Comparison of ENCODE assay signal across 11 cellular contexts in the genomic region with DNA sequence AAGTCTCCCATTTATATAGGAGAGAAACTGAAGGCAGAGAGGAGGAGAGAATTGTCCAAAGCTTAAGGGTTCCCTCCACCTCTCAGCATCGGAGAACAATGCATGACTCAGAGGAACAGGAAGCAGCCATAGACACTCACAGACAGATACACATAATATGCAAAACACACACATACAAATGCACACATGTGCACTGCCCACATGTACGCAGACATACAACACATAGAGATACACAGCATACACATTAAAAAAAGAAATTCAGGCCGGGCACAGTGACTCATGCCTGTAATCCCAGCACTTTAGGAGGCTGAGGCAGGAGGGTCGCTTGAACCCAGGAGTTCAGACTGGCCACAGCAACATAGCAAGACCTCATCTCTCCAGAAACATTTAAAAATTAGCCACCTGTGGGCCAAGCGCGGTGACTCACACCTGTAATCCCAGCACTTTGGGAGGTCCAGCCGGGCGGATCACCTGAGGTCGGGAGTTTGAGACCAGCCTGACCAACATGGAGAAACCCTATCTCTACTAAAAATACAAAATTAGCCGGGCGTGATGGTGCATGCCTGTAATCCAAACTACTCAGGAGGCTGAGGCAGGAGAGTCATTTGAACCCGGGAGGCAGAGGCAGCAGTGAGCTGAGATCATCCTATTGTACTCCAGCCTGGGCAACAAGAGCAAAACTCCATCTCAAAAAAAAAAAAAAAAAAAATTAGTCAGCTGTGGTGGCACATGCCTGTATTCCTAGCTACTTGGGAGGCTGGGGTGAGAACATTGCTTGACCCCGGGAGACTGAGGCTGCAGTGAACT. TPM values are rescaled to one million over a fixed set of nuclear protein-coding genes. Genes with fewer than 3 reads are reported as not detected.
DNase-seq lines count a peak whose midpoint lies in the region; TF ChIP-seq lines count a peak whose summit lies in the region.
"Had no signal": no experiment of that assay in that cellular context is flagged by ENCODE, and none has a peak within 500 bp of the region (broad histone marks: within the 10 kb centered on the region; RNA-seq: fewer than 3 reads in every experiment).

No MANE protein-coding gene starts in this region.

- DNase-seq in MCF 10A (ENCODE audit: unreplicated experiment): peak; percentile 41
- no peak for DNase-seq in breast epithelium (ENCODE audit: low spot score in 2 of 2)
- DNase-seq in OCI-LY7 (ENCODE audit: low spot score): peak; percentile 56
- peak; percentile 63 for DNase-seq in epithelial cell of esophagus (ENCODE audit: low read depth)
- DNase-seq in NCI-H524 treated with DMSO at 0.1 percent for 48 hours (lab: John Stamatoyannopoulos, UW): no peak
- DNase-seq in NCI-H1694 (lab: John Stamatoyannopoulos, UW): no peak
- no peak for DNase-seq in cortex of kidney (lab: John Stamatoyannopoulos, UW)
- no peak for DNase-seq in NCI-H446 (lab: John Stamatoyannopoulos, UW)
- DNase-seq: activated CD4-positive, alpha-beta T cell treated with anti-CD3 and anti-CD28 coated beads, Interleukin-2, amount 50 U/mL, for 1 hour; NCI-H1092 treated with DMSO at 0.1 percent for 48 hours; RPMI8226 had no signal

- peaks cover 6% of the 10 kb centered on the region for H3K36me3 Mint-ChIP-seq in MCF 10A (ENCODE audit: insufficient read depth, unreplicated experiment)

- BruUV-seq in MCF 10A (replicated peaks; lab: Mats Ljungman, UMichigan) (no TSS peak), OCI-LY7 (replicated peaks; lab: Mats Ljungman, UMichigan) (no TSS peak)

- POLR2A ChIA-PET in MCF 10A (lab: Yijun Ruan, JAX): interaction anchor here (1.2 to 1.3 kb wide), 2 partner anchors 8 to 12 kb away, joined by 3 to 5 read pairs; no protein-coding TSS in a partner anchor
- POLR2A ChIA-PET in OCI-LY7 (lab: Charles Lee): interaction anchor here (0.6 to 1.2 kb wide), 4 partner anchors 10 to 457 kb away, joined by 3 to 6 read pairs (median 4); partner anchors contain the start of gene FAM222B

- intact Hi-C loops in MCF 10A (cut with micrococcal nuclease) (no loop called here), breast epithelium (cut with DNase I; ENCODE audit: low total_unique reads) (no loop called here), OCI-LY7 (cut with micrococcal nuclease; ENCODE audit: unreplicated experiment) (no loop called here)

- no peak for TF ChIP-seq POLR2A in breast epithelium (IDR thresholded peaks at IDR 0.05)

- no peaks in the 10 kb centered on the region for H3K27me3 ChIP-seq in breast epithelium

- TF ChIP-seq CTCF in MCF 10A (IDR thresholded peaks at IDR 0.05; ENCODE audit: unreplicated experiment): no peak
- no peak for TF ChIP-seq CTCF in breast epithelium (IDR thresholded peaks at IDR 0.05)
- no peak for TF ChIP-seq CTCF in OCI-LY7 (conservative IDR thresholded peaks at IDR 0.05; ENCODE audit: low read length)
- no peak for TF ChIP-seq CTCF in epithelial cell of esophagus (IDR thresholded peaks at IDR 0.05; ENCODE audit: insufficient read depth, low read depth, low read length, missing control alignments)

- no peaks in the 10 kb centered on the region for H3K79me2 ChIP-seq in OCI-LY7 (ENCODE audit: insufficient read depth, low read depth, low read length)

- H3K4me1 ChIP-seq in breast epithelium (no peaks in the 10 kb centered on the region), OCI-LY7 (ENCODE audit: insufficient read depth, low read length, poor library complexity, severe bottlenecking) (peaks cover 20% of the 10 kb centered on the region)

- no peak overlapping the region for H3K27ac Mint-ChIP-seq in MCF 10A (ENCODE audit: low read depth, unreplicated experiment)

- H3K4me2 ChIP-seq in OCI-LY7 (ENCODE audit: low read length): peak overlapping the region; percentile 40

- no peaks in the 10 kb centered on the region for H3K4me1 Mint-ChIP-seq in MCF 10A (ENCODE audit: insufficient read depth, unreplicated experiment)

- no peak overlapping the region for H3K4me3 Mint-ChIP-seq in MCF 10A (ENCODE audit: unreplicated experiment)

- H3K4me3 ChIP-seq in breast epithelium (no peak overlapping the region), OCI-LY7 (ENCODE audit: low read depth, low read length, poor library complexity, severe bottlenecking) (no peak overlapping the region), epithelial cell of esophagus (ENCODE audit: low read length) (no peak overlapping the region)

- CTCF ChIA-PET in MCF 10A (lab: Yijun Ruan, JAX) (interaction anchor here (0.6 to 1.5 kb wide), 2 partner anchors 58 to 377 kb away, joined by 3 to 6 read pairs; no protein-coding TSS in a partner anchor), OCI-LY7 (lab: Charles Lee; ENCODE audit: unreplicated experiment) (interaction anchor here (0.6 kb wide), 1 partner anchor 33 kb away, joined by 3 read pairs; no protein-coding TSS in a partner anchor)

- H3K36me3 ChIP-seq in breast epithelium (no peaks in the 10 kb centered on the region), OCI-LY7 (ENCODE audit: insufficient read depth, low read length) (peaks cover 8% of the 10 kb centered on the region)

- no peaks in the 10 kb centered on the region for H3K9me3 Mint-ChIP-seq in MCF 10A (ENCODE audit: unreplicated experiment)

- no peaks in the 10 kb centered on the region for H3K9me2 ChIP-seq in OCI-LY7 (ENCODE audit: insufficient read depth, low read length)

- no peaks in the 10 kb centered on the region for H3K27me3 Mint-ChIP-seq in MCF 10A (ENCODE audit: insufficient read depth, unreplicated experiment)

- H3K27ac ChIP-seq in breast epithelium (no peak overlapping the region), OCI-LY7 (ENCODE audit: low read depth, low read length, poor library complexity, severe bottlenecking) (peak overlapping the region; percentile 46)

- H2AFZ ChIP-seq in OCI-LY7 (ENCODE audit: low read length): peak overlapping the region; percentile 71; the same call in 1 of the 2 replicates

- H4K20me1 ChIP-seq in OCI-LY7 (ENCODE audit: insufficient read depth, low read length): no peaks in the 10 kb centered on the region

- H3K9me3 ChIP-seq in breast epithelium: no peaks in the 10 kb centered on the region
- H3K9me3 ChIP-seq in OCI-LY7 (ENCODE audit: low read length): no peaks in the 10 kb centered on the region

RNA-seq across cellular contexts. Expression of gene ERAL1, which starts 11.3 kb away (rescaled TPM):
- total RNA-seq in MCF 10A (2022): 51.6 and 53.7 TPM in 2 replicates
- total RNA-seq in breast epithelium: 10 to 100 TPM; 24.3 to 51.2 (median 26.4) TPM
- total RNA-seq in OCI-LY7 (2014; rRNA removed; shearing (Covaris generic)): 25.0 and 30.8 TPM in 2 replicates
- 58.0 and 62.1 TPM in 2 replicates for total RNA-seq in OCI-LY7 (2022)

RNA-seq across cellular contexts. Expression of gene FAM222B, which starts 23.6 kb away (rescaled TPM):
- 18.5 and 22.2 TPM in 2 replicates for total RNA-seq in MCF 10A (2022)
- 10 to 100 TPM in 2 of 3 donors, 1 to 10 TPM in 1; 9.7 to 12.0 (median 10.5) TPM for total RNA-seq in breast epithelium
- 4.0 and 4.6 TPM in 2 replicates for total RNA-seq in OCI-LY7 (2014; rRNA removed; shearing (Covaris generic))
- total RNA-seq in OCI-LY7 (2022): 15.2 and 19.7 TPM in 2 replicates

RNA-seq across cellular contexts. Expression of gene FLOT2, which starts 31.4 kb away (rescaled TPM):
- total RNA-seq in MCF 10A (2022) (98.5 and 126 TPM in 2 replicates), breast epithelium (10 to 100 TPM; 49.8 to 78.3 (median 56.9) TPM), OCI-LY7 (2022) (110 and 122 TPM in 2 replicates)
- total RNA-seq in OCI-LY7 (2014; rRNA removed; shearing (Covaris generic)): 43.5 and 46.5 TPM in 2 replicates

RNA-seq across cellular contexts. Expression of gene DHRS13, which starts 36.7 kb away (rescaled TPM):
- 9.1 and 9.5 TPM in 2 replicates for total RNA-seq in MCF 10A (2022)
- total RNA-seq in breast epithelium: 10 to 100 TPM in 2 of 3 donors, 1 to 10 TPM in 1; 3.2 to 20.6 (median 14.2) TPM
- 27.1 and 28.4 TPM in 2 replicates for total RNA-seq in OCI-LY7 (2014; rRNA removed; shearing (Covaris generic))
- total RNA-seq in OCI-LY7 (2022): 27.2 and 29.2 TPM in 2 replicates

Comparison
In these comparisons a context has a peak if more than half of its experiments do, and no peak if none do; other contexts are left out.
1. DNase-seq: peak in MCF 10A (single experiment), OCI-LY7 (single experiment) and epithelial cell of esophagus (single experiment); none in breast epithelium (0 of 2), NCI-H524 treated with DMSO at 0.1 percent for 48 hours (single experiment), NCI-H1694 (single experiment), cortex of kidney (single experiment) and NCI-H446 (0 of 2).